17 cellular contexts compared by ENCODE assay signal in genomic region chr2:182543746-182544525, GRCh38.
A peak's percentile ranks its signal among the peaks of the same experiment; 100 is the strongest.
DNase-seq lines count a peak whose midpoint lies in the region; ATAC-seq and TF ChIP-seq lines count a peak whose summit lies in the region.
"Had no signal": no experiment of that assay in that cellular context is flagged by ENCODE, and none has a peak within 500 bp of the region (broad histone marks: within the 10 kb centered on the region; RNA-seq: fewer than 3 reads in every experiment).

No MANE protein-coding gene starts in this region.

- WGBS in neuronal stem cell (ENCODE audit: extremely low coverage in 2 of 2, insufficient read length in 2 of 2, insufficient replicate concordance in 1 of 2), 2 donors, result no CpG with 5 or more reads among the region's 3 CpGs
- 93% methylated on average over 3 of the region's 3 CpGs for WGBS in esophagus muscularis mucosa

- intact Hi-C loops in esophagus muscularis mucosa (cut with DNase I), result no loop called here

- no peak for TF ChIP-seq POLR2A in esophagus muscularis mucosa (IDR thresholded peaks at IDR 0.05; ENCODE audit: low read depth)

- DNase-seq in NCI-H1694 treated with DMSO at 0.1 percent for 48 hours (lab: John Stamatoyannopoulos, UW), result peak; percentile 92
- no peak for DNase-seq in coronary artery (ENCODE audit: low spot score)
- DNase-seq in neuronal stem cell (ENCODE audit: low spot score), result no peak
- no peak for DNase-seq in osteocyte (ENCODE audit: extremely low spot score, unreplicated experiment)
- no peak for DNase-seq in SW480 (ENCODE audit: low spot score)
- no peak for DNase-seq in esophagus muscularis mucosa (ENCODE audit: extremely low spot score)
- DNase-seq: CD4-positive, alpha-beta memory T cell; KG1; NCI-H1092; NCI-H187; NCI-H510A treated with DMSO at 0.1 percent for 48 hours; SW 1271 had no signal

- H3K18ac ChIP-seq in neuronal stem cell (ENCODE audit: low read length), result no peak overlapping the region

- no peak overlapping the region for H3K14ac ChIP-seq in neuronal stem cell (ENCODE audit: low read length)

- H2BK12ac ChIP-seq in neuronal stem cell (ENCODE audit: low read length), result no peak overlapping the region

- TF ChIP-seq CTCF in coronary artery (IDR thresholded peaks at IDR 0.05) (no peak), osteocyte (IDR thresholded peaks at IDR 0.05) (no peak), esophagus muscularis mucosa (IDR thresholded peaks at IDR 0.05) (no peak)

- no peak overlapping the region for H3K4ac ChIP-seq in neuronal stem cell (ENCODE audit: low read length)

- H3K27ac Mint-ChIP-seq in osteocyte (ENCODE audit: unreplicated experiment), result no peak overlapping the region
- H3K27ac Mint-ChIP-seq: B cell; CD4-positive, alpha-beta memory T cell had no signal

- H4K91ac ChIP-seq in neuronal stem cell (ENCODE audit: low read depth, low read length, poor library complexity), result no peak overlapping the region

- peaks cover 5 to 8% of the 10 kb centered on the region in 2 donors for H3K4me1 ChIP-seq in neuronal stem cell (ENCODE audit: control insufficient read depth in 2 of 2, insufficient read depth in 1 of 2, low read depth in 1 of 2, low read length in 2 of 2)
- peaks cover 0 to 8% (median 0%) of the 10 kb centered on the region in 4 donors for H3K4me1 ChIP-seq in esophagus muscularis mucosa

- no peaks in the 10 kb centered on the region for H3K27me3 Mint-ChIP-seq in osteocyte (ENCODE audit: unreplicated experiment)
- H3K27me3 Mint-ChIP-seq: CD4-positive, alpha-beta memory T cell had no signal

- no peak overlapping the region for H3K4me2 ChIP-seq in neuronal stem cell (ENCODE audit: insufficient read depth, low read length, poor library complexity, severe bottlenecking)

- H2AK5ac ChIP-seq in neuronal stem cell (ENCODE audit: low read depth, low read length), result no peak overlapping the region

- no peaks in the 10 kb centered on the region for H3K9me3 Mint-ChIP-seq in osteocyte (ENCODE audit: unreplicated experiment)
- H3K9me3 Mint-ChIP-seq: CD4-positive, alpha-beta memory T cell had no signal

- H3K23ac ChIP-seq in neuronal stem cell (ENCODE audit: low read depth, low read length, poor library complexity), result no peak overlapping the region

- H2BK15ac ChIP-seq in neuronal stem cell (ENCODE audit: low read length), result no peak overlapping the region

- no peak overlapping the region for H2BK120ac ChIP-seq in neuronal stem cell (ENCODE audit: low read depth, low read length)

- H3K9me3 ChIP-seq in neuronal stem cell (replicated peaks in 1 of 2; ENCODE audit: control insufficient read depth in 2 of 2, insufficient read depth in 1 of 2, low read depth in 1 of 2, low read length in 2 of 2) (no peaks in the 10 kb centered on the region), esophagus muscularis mucosa (no peaks in the 10 kb centered on the region)
- H3K9me3 ChIP-seq: SJSA1 had no signal

- H3K27ac ChIP-seq in coronary artery (peak overlapping the region; percentile 36 to 58), neuronal stem cell (replicated peaks; ENCODE audit: low read length) (no peak overlapping the region), esophagus muscularis mucosa (replicated peaks in 1 of 4) (peak overlapping the region in 1 of 4 donors; percentile 2)
- H3K27ac ChIP-seq: SJSA1 had no signal

- no peaks in the 10 kb centered on the region for H3K36me3 Mint-ChIP-seq in osteocyte (ENCODE audit: unreplicated experiment)
- H3K36me3 Mint-ChIP-seq: CD4-positive, alpha-beta memory T cell had no signal

- no peak for TF ChIP-seq EP300 in esophagus muscularis mucosa (IDR thresholded peaks at IDR 0.05)

- peak overlapping the region; percentile 16 for H2AFZ ChIP-seq in neuronal stem cell (ENCODE audit: low read length)

- H3K36me3 ChIP-seq in neuronal stem cell (replicated peaks in 1 of 2; ENCODE audit: control insufficient read depth in 2 of 2, insufficient read depth in 2 of 2, low read length in 2 of 2), result no peaks in the 10 kb centered on the region
- H3K36me3 ChIP-seq in esophagus muscularis mucosa, result no peaks in the 10 kb centered on the region
- H3K36me3 ChIP-seq: SJSA1 had no signal

- H3K4me1 Mint-ChIP-seq in osteocyte (ENCODE audit: unreplicated experiment), result peaks cover 13% of the 10 kb centered on the region
- H3K4me1 Mint-ChIP-seq: B cell; CD4-positive, alpha-beta memory T cell had no signal

- ATAC-seq in GM18870 (IDR thresholded peaks at IDR 0.05; ENCODE audit: unreplicated experiment), result peak; percentile 30
- no peak for ATAC-seq in HG03196 (IDR thresholded peaks at IDR 0.05; ENCODE audit: unreplicated experiment)
- ATAC-seq: HCT116 had no signal

- H3K27me3 ChIP-seq in neuronal stem cell (ENCODE audit: control insufficient read depth in 3 of 3, insufficient read depth in 3 of 3, low read depth in 1 of 3, low read length in 3 of 3) (no peaks in the 10 kb centered on the region), esophagus muscularis mucosa (no peaks in the 10 kb centered on the region)
- H3K27me3 ChIP-seq: SJSA1 had no signal

- H3K4me3 Mint-ChIP-seq in osteocyte (ENCODE audit: unreplicated experiment), result no peak overlapping the region
- H3K4me3 Mint-ChIP-seq: B cell; CD4-positive, alpha-beta memory T cell had no signal

- no peak overlapping the region for H3K4me3 ChIP-seq in coronary artery
- no peak overlapping the region for H3K4me3 ChIP-seq in neuronal stem cell (ENCODE audit: low read length in 2 of 2)
- H3K4me3 ChIP-seq in esophagus muscularis mucosa, result no peak overlapping the region
- H3K4me3 ChIP-seq: SJSA1 had no signal

- H3K79me1 ChIP-seq in neuronal stem cell (ENCODE audit: low read depth, low read length), result no peaks in the 10 kb centered on the region

- H2BK5ac ChIP-seq in neuronal stem cell (ENCODE audit: low read length), result no peak overlapping the region

- H3K9ac ChIP-seq in neuronal stem cell (ENCODE audit: low read depth, low read length, poor library complexity), result no peak overlapping the region

- H4K8ac ChIP-seq in neuronal stem cell (ENCODE audit: low read depth, low read length), result no peak overlapping the region
